Comparison of ENCODE assay signal across 19 cellular contexts in genomic region chr5:135116146-135116545, GRCh38.
DNase-seq lines count a peak whose midpoint lies in the region; ATAC-seq, FAIRE-seq and TF ChIP-seq lines count a peak whose summit lies in the region.
"Had no signal": no experiment of that assay in that cellular context is flagged by ENCODE, and none has a peak within 500 bp of the region (broad histone marks: within the 10 kb centered on the region; RNA-seq: fewer than 3 reads in every experiment).

No MANE protein-coding gene starts in this region.

- FAIRE-seq in kidney (lab: Jason Lieb, UNC) (no peak), H54 (lab: Jason Lieb, UNC) (no peak)

- H3K36me3 Mint-ChIP-seq in central memory CD8-positive, alpha-beta T cell (ENCODE audit: insufficient read depth), result no peaks in the 10 kb centered on the region
- H3K36me3 Mint-ChIP-seq: activated CD4-positive, alpha-beta memory T cell treated with anti-CD3 and anti-CD28 coated beads for 36 hours; immature natural killer cell; type B pancreatic cell had no signal

- no peak for TF ChIP-seq CTCF in kidney (IDR thresholded peaks at IDR 0.05; ENCODE audit: borderline replicate concordance, extremely low read depth, insufficient read depth)
- TF ChIP-seq CTCF in suprapubic skin (IDR thresholded peaks at IDR 0.05), result no peak

- intact Hi-C loops in kidney (cut with DNase I), result no loop called here

- no peaks in the 10 kb centered on the region for H3K9me3 Mint-ChIP-seq in central memory CD8-positive, alpha-beta T cell
- H3K9me3 Mint-ChIP-seq: activated CD4-positive, alpha-beta memory T cell treated with anti-CD3 and anti-CD28 coated beads for 36 hours; activated T-helper 1 cell treated with anti-CD3 and anti-CD28 coated beads, Interleukin-12 subunit alpha, Interleukin-12 subunit beta, Interleukin-2, Interleukin-4 antibody, amounts not matched to agents 30 ng/mL and 10 ng/mL and 1 ng/mL, durations not matched to agents 14 hours and 24 hours and 36 hours; immature natural killer cell; type B pancreatic cell had no signal

- peak; percentile 43 for ATAC-seq in central memory CD8-positive, alpha-beta T cell (replicated peaks; ENCODE audit: extremely low read depth, poor library complexity, severe bottlenecking)
- ATAC-seq in HG02981 (IDR thresholded peaks at IDR 0.05; ENCODE audit: unreplicated experiment), result no peak
- ATAC-seq: foreskin keratinocyte, SK-N-SH treated with all-trans-retinoic acid at 6 μM for 48 hours had no signal

- H3K4me3 ChIP-seq in kidney (ENCODE audit: low read length in 2 of 2), result no peak overlapping the region
- no peak overlapping the region for H3K4me3 ChIP-seq in suprapubic skin

- peaks cover 34% of the 10 kb centered on the region for H3K27me3 Mint-ChIP-seq in central memory CD8-positive, alpha-beta T cell
- H3K27me3 Mint-ChIP-seq: activated CD4-positive, alpha-beta memory T cell treated with anti-CD3 and anti-CD28 coated beads for 36 hours had no signal

- no peaks in the 10 kb centered on the region for H3K27me3 ChIP-seq in suprapubic skin

- no peak overlapping the region for H3K9ac ChIP-seq in kidney (ENCODE audit: low read length in 2 of 2)

- H3K27ac ChIP-seq in kidney (ENCODE audit: low read depth in 2 of 2, low read length in 2 of 2) (no peak overlapping the region), suprapubic skin (peak overlapping the region; percentile 60)
- H3K27ac ChIP-seq: C4-2B, foreskin keratinocyte had no signal

- H3K4me1 ChIP-seq in kidney (ENCODE audit: control insufficient read depth in 1 of 2, insufficient read depth in 1 of 2, low read depth in 1 of 2, low read length in 2 of 2) (no peaks in the 10 kb centered on the region), suprapubic skin (peaks cover 3% of the 10 kb centered on the region)
- H3K4me1 ChIP-seq: foreskin keratinocyte had no signal

- no peak for TF ChIP-seq EP300 in suprapubic skin (IDR thresholded peaks at IDR 0.05)

- H3K9me3 ChIP-seq in kidney (ENCODE audit: control insufficient read depth in 1 of 2, low read length in 2 of 2) (no peaks in the 10 kb centered on the region), suprapubic skin (no peaks in the 10 kb centered on the region)

- DNase-seq in NCI-H510A treated with DMSO at 0.1 percent for 48 hours (lab: John Stamatoyannopoulos, UW) (peak; percentile 14), NCI-H510A (lab: John Stamatoyannopoulos, UW) (no peak), kidney (peak; percentile 68), suprapubic skin (ENCODE audit: low spot score in 2 of 2) (no peak), H54 (ENCODE audit: insufficient read length, low spot score) (no peak), cerebellar nuclear complex (lab: John Stamatoyannopoulos, UW) (no peak)
- DNase-seq in central memory CD8-positive, alpha-beta T cell (ENCODE audit: low spot score in 2 of 2), result no peak
- DNase-seq: activated CD4-positive, alpha-beta memory T cell treated with anti-CD3 and anti-CD28 coated beads for 36 hours; foreskin keratinocyte; GOT3; immature natural killer cell; NCI-H1417; NK-92 treated with Interleukin-12 subunit alpha and Interleukin-12 subunit beta, amount 100 ng/mL, for 24 hours; occipital lobe had no signal

- no peaks in the 10 kb centered on the region for H3K36me3 ChIP-seq in kidney (ENCODE audit: control insufficient read depth in 1 of 2, insufficient read depth in 2 of 2, low read length in 2 of 2)
- H3K36me3 ChIP-seq in suprapubic skin, result no peaks in the 10 kb centered on the region

- TF ChIP-seq POLR2A in suprapubic skin (IDR thresholded peaks at IDR 0.05), result no peak
- TF ChIP-seq POLR2A in H54 (IDR thresholded peaks at IDR 0.05; ENCODE audit: low read depth, low read length), result no peak

- no peak overlapping the region for H3K27ac Mint-ChIP-seq in central memory CD8-positive, alpha-beta T cell (ENCODE audit: low read depth)
- H3K27ac Mint-ChIP-seq: activated CD4-positive, alpha-beta memory T cell treated with anti-CD3 and anti-CD28 coated beads for 36 hours; activated T-helper 1 cell treated with anti-CD3 and anti-CD28 coated beads, Interleukin-12 subunit alpha, Interleukin-12 subunit beta, Interleukin-2, Interleukin-4 antibody, amounts not matched to agents 30 ng/mL and 10 ng/mL and 1 ng/mL, durations not matched to agents 14 hours and 24 hours and 36 hours; immature natural killer cell; type B pancreatic cell had no signal

- WGBS in suprapubic skin, result 51% methylated on average over 6 of the region's 6 CpGs

- no peaks in the 10 kb centered on the region for H3K4me1 Mint-ChIP-seq in central memory CD8-positive, alpha-beta T cell
- H3K4me1 Mint-ChIP-seq: immature natural killer cell had no signal

- H3K4me3 Mint-ChIP-seq in central memory CD8-positive, alpha-beta T cell, result no peak overlapping the region
- H3K4me3 Mint-ChIP-seq: activated CD4-positive, alpha-beta memory T cell treated with anti-CD3 and anti-CD28 coated beads for 36 hours; activated T-helper 1 cell treated with anti-CD3 and anti-CD28 coated beads, Interleukin-12 subunit alpha, Interleukin-12 subunit beta, Interleukin-2, Interleukin-4 antibody, amounts not matched to agents 30 ng/mL and 10 ng/mL and 1 ng/mL, durations not matched to agents 14 hours and 24 hours and 36 hours; immature natural killer cell; type B pancreatic cell had no signal

Comparison
In these comparisons a context has a peak if more than half of its experiments do, and no peak if none do; other contexts are left out.
1. DNase-seq: peak in NCI-H510A treated with DMSO at 0.1 percent for 48 hours (single experiment) and kidney (single experiment); none in NCI-H510A (single experiment), central memory CD8-positive, alpha-beta T cell (0 of 2), suprapubic skin (0 of 2), H54 (single experiment) and cerebellar nuclear complex (0 of 2).